Comparison of ENCODE assay signal across 1 cellular context in genomic region chr17:17855976-17856375, GRCh38.
TF ChIP-seq lines count a peak whose summit lies in the region.

No MANE protein-coding gene starts in this region.

TF ChIP-seq in SK-N-SH, 30 proteins besides CTCF, POLR2A, EP300 and RAD21 (continued from another document):
- TF ChIP-seq REST (IDR thresholded peaks at IDR 0.05; ENCODE audit: low read depth, low read length), result no peak
- TF ChIP-seq GATA2 (CRISPR knock-in tag; IDR thresholded peaks at IDR 0.05), result no peak
- TF ChIP-seq FOSL2 (IDR thresholded peaks at IDR 0.05; ENCODE audit: borderline replicate concordance, low read depth), result no peak
- TF ChIP-seq GABPA (IDR thresholded peaks at IDR 0.05; ENCODE audit: low read depth), result no peak
- TF ChIP-seq FOXM1 (IDR thresholded peaks at IDR 0.05; ENCODE audit: low read depth), result no peak
- no peak for TF ChIP-seq USF1 (IDR thresholded peaks at IDR 0.05; ENCODE audit: borderline replicate concordance, low read depth)
- no peak for TF ChIP-seq NFIC (IDR thresholded peaks at IDR 0.05; ENCODE audit: borderline replicate concordance)
- TF ChIP-seq SMC3 (IDR thresholded peaks at IDR 0.05; ENCODE audit: low read depth, low read length), result peak; percentile 7; the same call in 1 of the 2 replicates
- no peak for TF ChIP-seq RXRA (IDR thresholded peaks at IDR 0.05; ENCODE audit: borderline replicate concordance, low read depth)
- no peak for TF ChIP-seq EZH2phosphoT487 (IDR thresholded peaks at IDR 0.05; ENCODE audit: borderline replicate concordance, low read depth)
- no peak for TF ChIP-seq MAX (IDR thresholded peaks at IDR 0.05; ENCODE audit: low read depth)
- peak; percentile 11 for TF ChIP-seq CHD2 (IDR thresholded peaks at IDR 0.05; ENCODE audit: low read length, partially characterized antibody)
- TF ChIP-seq RCOR1 (IDR thresholded peaks at IDR 0.05; ENCODE audit: low read length), result peak; percentile 59; the same call in 1 of the 2 replicates
